Comparison of ENCODE assay signal across 15 cellular contexts in genomic region chr2:29455202-29455885, GRCh38.
DNase-seq lines count a peak whose midpoint lies in the region; ATAC-seq and TF ChIP-seq lines count a peak whose summit lies in the region.
"Had no signal": no experiment of that assay in that cellular context is flagged by ENCODE, and none has a peak within 500 bp of the region (broad histone marks: within the 10 kb centered on the region; RNA-seq: fewer than 3 reads in every experiment).

No MANE protein-coding gene starts in this region.

- peaks cover 6% of the 10 kb centered on the region for H3K4me1 Mint-ChIP-seq in endodermal cell

- peak; percentile 60 for DNase-seq in EH (ENCODE audit: low read depth)
- peak; percentile 70 for DNase-seq in NCI-H345 (lab: John Stamatoyannopoulos, UW)
- no peak for DNase-seq in endodermal cell
- no peak for DNase-seq in glomerular visceral epithelial cell (ENCODE audit: extremely low spot score)
- DNase-seq in germinal center (ENCODE audit: low spot score), result no peak
- no peak for DNase-seq in iPS-NIHi11 (ENCODE audit: low spot score)
- DNase-seq: activated CD4-positive, alpha-beta T cell treated with anti-CD3 and anti-CD28 coated beads for 1 hour; activated T-cell treated with anti-CD3 and anti-CD28 coated beads, Interleukin-2, amount 50 U/mL, for 4 hours; amniotic stem cell; kidney; mucosa of descending colon; NCI-H510A; transverse colon had no signal

- H3K9me3 ChIP-seq in endodermal cell (ENCODE audit: control insufficient read depth, low read length), result no peaks in the 10 kb centered on the region
- no peaks in the 10 kb centered on the region for H3K9me3 ChIP-seq in neuron (ENCODE audit: low read length)
- H3K9me3 ChIP-seq: mucosa of descending colon, transverse colon had no signal

- TF ChIP-seq CTCF in endodermal cell (conservative IDR thresholded peaks at IDR 0.05), result no peak

- peak overlapping the region; percentile 8 for H2AFZ ChIP-seq in neuron (ENCODE audit: low read depth, low read length)

- H3K9me3 Mint-ChIP-seq in endodermal cell, result no peaks in the 10 kb centered on the region
- H3K9me3 Mint-ChIP-seq: activated T-cell treated with anti-CD3 and anti-CD28 coated beads, Interleukin-2, amount 50 U/mL, for 4 hours had no signal

- no peaks in the 10 kb centered on the region for H3K27me3 Mint-ChIP-seq in endodermal cell (ENCODE audit: insufficient read depth)

- peak overlapping the region; percentile 78 for H3K27ac ChIP-seq in endodermal cell (ENCODE audit: low read depth, low read length)
- H3K27ac ChIP-seq: transverse colon had no signal

- H3K36me3 Mint-ChIP-seq in endodermal cell (ENCODE audit: low read depth), result no peaks in the 10 kb centered on the region

- H3K36me3 ChIP-seq in endodermal cell (ENCODE audit: control insufficient read depth, insufficient read depth, low read length), result no peaks in the 10 kb centered on the region
- H3K36me3 ChIP-seq in neuron (ENCODE audit: insufficient read depth, low read length), result no peaks in the 10 kb centered on the region
- H3K36me3 ChIP-seq: transverse colon had no signal

- H3K9ac ChIP-seq in endodermal cell (ENCODE audit: extremely low read depth, low read length, poor library complexity, severe bottlenecking), result no peak overlapping the region

- H3K4me1 ChIP-seq in endodermal cell (ENCODE audit: control insufficient read depth, insufficient read depth, low read length), result no peaks in the 10 kb centered on the region
- peaks cover 15% of the 10 kb centered on the region for H3K4me1 ChIP-seq in neuron (ENCODE audit: insufficient read depth, low read length)

- H3K27ac Mint-ChIP-seq in endodermal cell, result no peak overlapping the region

- ATAC-seq in GM18502 (IDR thresholded peaks at IDR 0.05; ENCODE audit: poor library complexity, unreplicated experiment), result no peak
- ATAC-seq: activated T-cell treated with anti-CD3 and anti-CD28 coated beads, Interleukin-2, amount 50 U/mL, for 4 hours; mucosa of descending colon had no signal

- H3K4me3 ChIP-seq in endodermal cell (ENCODE audit: low read length) (no peak overlapping the region), neuron (ENCODE audit: low read length) (peak overlapping the region; percentile 1)
- H3K4me3 ChIP-seq: mucosa of descending colon, transverse colon had no signal

- H3K27me3 ChIP-seq in endodermal cell (ENCODE audit: control insufficient read depth, insufficient read depth, low read length, poor library complexity, severe bottlenecking), result no peaks in the 10 kb centered on the region
- no peaks in the 10 kb centered on the region for H3K27me3 ChIP-seq in neuron (ENCODE audit: insufficient read depth, low read length)
- H3K27me3 ChIP-seq: transverse colon had no signal

- WGBS in endodermal cell (ENCODE audit: insufficient coverage in 1 of 2, insufficient read length in 1 of 2), 2 experiments, result 64 to 85% methylated on average over 5 to 6 of the region's 6 CpGs

- no peak overlapping the region for H3K4me3 Mint-ChIP-seq in endodermal cell
- H3K4me3 Mint-ChIP-seq: activated T-cell treated with anti-CD3 and anti-CD28 coated beads, Interleukin-2, amount 50 U/mL, for 4 hours had no signal

Comparison
In these comparisons a context has a peak if more than half of its experiments do, and no peak if none do; other contexts are left out.
1. DNase-seq: peak in EH (single experiment) and NCI-H345 (single experiment); none in endodermal cell (single experiment), glomerular visceral epithelial cell (single experiment), germinal center (single experiment) and iPS-NIHi11 (single experiment).